ENCODE assay signal across 9 cellular contexts in genomic region chr3:177448987-177449975, GRCh38.
DNase-seq lines count a peak whose midpoint lies in the region; ATAC-seq and TF ChIP-seq lines count a peak whose summit lies in the region.
"Had no signal": no experiment of that assay in that cellular context is flagged by ENCODE, and none has a peak within 500 bp of the region (broad histone marks: within the 10 kb centered on the region; RNA-seq: fewer than 3 reads in every experiment).

No MANE protein-coding gene starts in this region.

- no peaks in the 10 kb centered on the region for H3K9me3 ChIP-seq in suprapubic skin

- H3K27me3 ChIP-seq in suprapubic skin = no peaks in the 10 kb centered on the region
- H3K27me3 ChIP-seq: BLaER1 had no signal

- H3K4me3 ChIP-seq in suprapubic skin = no peak overlapping the region
- H3K4me3 ChIP-seq: BLaER1 had no signal

- peak overlapping the region; percentile 36 for H3K27ac ChIP-seq in suprapubic skin
- H3K27ac ChIP-seq: BLaER1 had no signal

- DNase-seq in activated T-cell treated with anti-CD3 and anti-CD28 coated beads, Interleukin-2, amount 50 U/mL, for 1 hour = peak; percentile 23
- DNase-seq in activated T-cell treated with anti-CD3 and anti-CD28 coated beads for 4 hours = no peak
- peak; percentile 96 for DNase-seq in SIG-M5 treated with dmso at 0.1 percent for 504 hours (lab: John Stamatoyannopoulos, UW; ENCODE audit: unreplicated experiment)
- peak; percentile 52 for DNase-seq in fibroblast of peridontal ligament (ENCODE audit: extremely low read depth)
- no peak for DNase-seq in suprapubic skin (ENCODE audit: low spot score in 2 of 2)
- DNase-seq in NCI-H1436 treated with DMSO at 0.1 percent for 48 hours (lab: John Stamatoyannopoulos, UW) = no peak
- no peak for DNase-seq in NCI-H446 treated with DMSO at 0.1 percent for 48 hours (lab: John Stamatoyannopoulos, UW)

- TF ChIP-seq EP300 in suprapubic skin (IDR thresholded peaks at IDR 0.05) = no peak

- ATAC-seq in HG03060 (IDR thresholded peaks at IDR 0.05; ENCODE audit: low read depth, unreplicated experiment) = peak; percentile 92

- H3K4me1 ChIP-seq in suprapubic skin = peaks cover 40% of the 10 kb centered on the region

- no peak for TF ChIP-seq CTCF in suprapubic skin (IDR thresholded peaks at IDR 0.05)

- no peak for TF ChIP-seq POLR2A in suprapubic skin (IDR thresholded peaks at IDR 0.05)

- WGBS in suprapubic skin = 55% methylated on average over 8 of the region's 8 CpGs

- no peaks in the 10 kb centered on the region for H3K36me3 ChIP-seq in suprapubic skin
- H3K36me3 ChIP-seq: BLaER1 had no signal

Comparison
In these comparisons a context has a peak if more than half of its experiments do, and no peak if none do; other contexts are left out.
1. DNase-seq: peak in activated T-cell treated with anti-CD3 and anti-CD28 coated beads, Interleukin-2, amount 50 U/mL, for 1 hour (single experiment), SIG-M5 treated with dmso at 0.1 percent for 504 hours (single experiment) and fibroblast of peridontal ligament (single experiment); none in activated T-cell treated with anti-CD3 and anti-CD28 coated beads for 4 hours (single experiment), suprapubic skin (0 of 2), NCI-H1436 treated with DMSO at 0.1 percent for 48 hours (single experiment) and NCI-H446 treated with DMSO at 0.1 percent for 48 hours (single experiment).